Comparison of ENCODE assay signal across 8 cellular contexts in genomic region chrX:57121162-57121741, GRCh38. TPM values are rescaled to one million over a fixed set of nuclear protein-coding genes. Genes with fewer than 3 reads are reported as not detected.
DNase-seq lines count a peak whose midpoint lies in the region; TF ChIP-seq lines count a peak whose summit lies in the region.

Gene SPIN2B (minus strand): TSS chrX:57121548.

- H3K4me1 Mint-ChIP-seq in HFFc6 (ENCODE audit: low read depth) (peaks cover 8% of the 10 kb centered on the region), type B pancreatic cell (ENCODE audit: unreplicated experiment) (no peaks in the 10 kb centered on the region)
- H3K4me1 Mint-ChIP-seq in activated naive CD8-positive, alpha-beta T cell (ENCODE audit: low read depth): peaks cover 12% of the 10 kb centered on the region

- H3K4me3 Mint-ChIP-seq in HFFc6 (peak within 1 kb of the TSS; percentile 96), type B pancreatic cell (peak within 1 kb of the TSS; percentile 95)
- peak within 1 kb of the TSS; percentile 91 for H3K4me3 Mint-ChIP-seq in activated naive CD8-positive, alpha-beta T cell

- H3K4me2 ChIP-seq in parathyroid adenoma (ENCODE audit: low read length): peak within 1 kb of the TSS; percentile 58

- H3K27ac ChIP-seq in cardiac muscle cell (peak within 1 kb of the TSS; percentile 96), parathyroid adenoma (peak within 1 kb of the TSS; percentile 76)

- H3K4me1 ChIP-seq in cardiac muscle cell (ENCODE audit: low read depth) (no peaks in the 10 kb centered on the region), parathyroid adenoma (no peaks in the 10 kb centered on the region)

- no peak for TF ChIP-seq CTCF in HFFc6 (IDR thresholded peaks at IDR 0.05)
- TF ChIP-seq CTCF in cardiac muscle cell (IDR thresholded peaks at IDR 0.05; ENCODE audit: low read depth, low read length): no peak
- TF ChIP-seq CTCF in parathyroid adenoma (IDR thresholded peaks at IDR 0.05): peak; percentile 20
- TF ChIP-seq CTCF in type B pancreatic cell (conservative IDR thresholded peaks at IDR 0.05): peak; percentile 29

- peak within 1 kb of the TSS; percentile 79 for H2AFZ ChIP-seq in parathyroid adenoma

- H3K36me3 Mint-ChIP-seq in HFFc6 (ENCODE audit: low read depth): peaks cover 14% of the 10 kb centered on the region
- peaks cover 7% of the 10 kb centered on the region for H3K36me3 Mint-ChIP-seq in activated naive CD8-positive, alpha-beta T cell
- H3K36me3 Mint-ChIP-seq in type B pancreatic cell: peaks cover 7% of the 10 kb centered on the region

- H3K27ac Mint-ChIP-seq in HFFc6 (peak within 1 kb of the TSS; percentile 90), type B pancreatic cell (peak within 1 kb of the TSS; percentile 94)
- peak within 1 kb of the TSS; percentile 85 for H3K27ac Mint-ChIP-seq in activated naive CD8-positive, alpha-beta T cell

- peak within 1 kb of the TSS; percentile 59 for H3K4me3 ChIP-seq in cardiac muscle cell
- H3K4me3 ChIP-seq in parathyroid adenoma (ENCODE audit: low read depth, low read length): peak within 1 kb of the TSS; percentile 59

- H3K9me3 Mint-ChIP-seq in HFFc6 (no peaks in the 10 kb centered on the region), type B pancreatic cell (peaks cover 5% of the 10 kb centered on the region)
- no peaks in the 10 kb centered on the region for H3K9me3 Mint-ChIP-seq in activated naive CD8-positive, alpha-beta T cell (ENCODE audit: low read depth)

- no peaks in the 10 kb centered on the region for H3K9me3 ChIP-seq in cardiac muscle cell (ENCODE audit: low read depth)
- no peaks in the 10 kb centered on the region for H3K9me3 ChIP-seq in parathyroid adenoma (ENCODE audit: control insufficient read depth, low read length)

- no peaks in the 10 kb centered on the region for H3K27me3 ChIP-seq in cardiac muscle cell
- no peaks in the 10 kb centered on the region for H3K27me3 ChIP-seq in parathyroid adenoma (ENCODE audit: control insufficient read depth, insufficient read depth, low read length)

- DNase-seq in GM04504 (ENCODE audit: low read depth): peak; percentile 46
- DNase-seq in HFFc6: peak; percentile 69
- DNase-seq in NCI-H1048 (lab: John Stamatoyannopoulos, UW): peak; percentile 56
- DNase-seq in SKM-1 treated with dmso at 0.1 percent for 144 hours (lab: John Stamatoyannopoulos, UW; ENCODE audit: unreplicated experiment): peak; percentile 72
- peak; percentile 83 to 88 for DNase-seq in cardiac muscle cell (ENCODE audit: low read depth in 1 of 2, low spot score in 1 of 2)
- DNase-seq in type B pancreatic cell (ENCODE audit: extremely low spot score, unreplicated experiment): peak; percentile 80

- H3K9ac ChIP-seq in parathyroid adenoma: no peak within 1 kb of the TSS

- H3K27me3 Mint-ChIP-seq in HFFc6 (ENCODE audit: insufficient read depth) (no peaks in the 10 kb centered on the region), type B pancreatic cell (no peaks in the 10 kb centered on the region)
- no peaks in the 10 kb centered on the region for H3K27me3 Mint-ChIP-seq in activated naive CD8-positive, alpha-beta T cell

- H3K36me3 ChIP-seq in cardiac muscle cell (no peaks in the 10 kb centered on the region), parathyroid adenoma (ENCODE audit: control insufficient read depth, insufficient read depth, low read length) (no peaks in the 10 kb centered on the region)

- no peaks in the 10 kb centered on the region for H3K79me2 ChIP-seq in parathyroid adenoma

RNA-seq across cellular contexts. Expression of gene SPIN2B, which starts in this region (rescaled TPM):
- total RNA-seq in HFFc6 (2021; fragmentation: NEBNext Ultra II Directional; extraction: Animal tissue kit (Norgen Biotek cat#: 25700)): 10 to 100 TPM in 1 of 6 experiments, 1 to 10 TPM in 5; 8.1 to 11.4 (median 9.6) TPM
- total RNA-seq in cardiac muscle cell: 19.2 and 20.8 TPM in 2 replicates
- 33.3 and 41.8 TPM in 2 replicates for polyA plus RNA-seq in cardiac muscle cell
- 12.0 and 16.4 TPM in 2 replicates for total RNA-seq in type B pancreatic cell (ENCODE audit: low replicate concordance)

Comparison
In these comparisons a context has a peak if more than half of its experiments do, and no peak if none do; other contexts are left out.
1. Peak in every context shown above with its lines: DNase-seq, H3K4me3 ChIP-seq and H3K27ac ChIP-seq.
2. CTCF ChIP-seq: peak in parathyroid adenoma (single experiment) and type B pancreatic cell (single experiment); none in HFFc6 (single experiment) and cardiac muscle cell (single experiment).